In genomic region chr2:232875256-232876070, GRCh38 we compare ENCODE assay signal across 7 cellular contexts. TPM values are rescaled to one million over a fixed set of nuclear protein-coding genes. Genes with fewer than 3 reads are reported as not detected.
DNase-seq lines count a peak whose midpoint lies in the region; ATAC-seq and TF ChIP-seq lines count a peak whose summit lies in the region.

No MANE protein-coding gene starts in this region.

- no peaks in the 10 kb centered on the region for H3K79me2 ChIP-seq in SK-N-SH (ENCODE audit: insufficient read depth)

- ATAC-seq in left cardiac atrium (peak; percentile 16), HG03439 (IDR thresholded peaks at IDR 0.05; ENCODE audit: unreplicated experiment) (no peak), GM19324 (IDR thresholded peaks at IDR 0.05; ENCODE audit: low FRiP score, unreplicated experiment) (no peak)

- intact Hi-C loops in left cardiac atrium (cut with DNase I) = loop anchor here in 1 of 2 donors (10.0 kb wide), 1 partner anchor 179 kb away; no protein-coding TSS in a partner anchor

- CTCF ChIA-PET in SK-N-SH (lab: Yijun Ruan, JAX) = interaction anchor here (1.1 to 2.2 kb wide), 5 partner anchors 9 to 178 kb away, joined by 3 to 10 read pairs (median 6); no protein-coding TSS in a partner anchor

- TF ChIP-seq EP300 in SK-N-SH (IDR thresholded peaks at IDR 0.05; ENCODE audit: borderline replicate concordance in 1 of 2, low read depth in 1 of 2, low read length in 1 of 2) = no peak

- no peak overlapping the region for H3K9ac ChIP-seq in SK-N-SH

- H3K36me3 ChIP-seq in SK-N-SH (replicated peaks in 1 of 2; ENCODE audit: control insufficient read depth in 1 of 2, insufficient read depth in 2 of 2, low read length in 1 of 2) = no peaks in the 10 kb centered on the region

- no peaks in the 10 kb centered on the region for H3K27me3 ChIP-seq in SK-N-SH (ENCODE audit: insufficient read depth)

- peak; percentile 63 for DNase-seq in GM20000 (ENCODE audit: low spot score)
- peak; percentile 68 for DNase-seq in SK-N-SH
- DNase-seq in left cardiac atrium = no peak
- DNase-seq in retinal pigment epithelial cell (ENCODE audit: low read depth) = no peak
- DNase-seq in NOMO-1 (lab: John Stamatoyannopoulos, UW; ENCODE audit: unreplicated experiment in 2 of 2) = no peak

- no peaks in the 10 kb centered on the region for H3F3A ChIP-seq in SK-N-SH (replicated peaks; ENCODE audit: insufficient read depth)

- POLR2A ChIA-PET in SK-N-SH (lab: Yijun Ruan, JAX) = no interaction called here

- H2AFZ ChIP-seq in SK-N-SH (ENCODE audit: low read depth) = no peak overlapping the region

- peaks cover 0 to 10% of the 10 kb centered on the region in 2 experiments; a peak in 1 of 4 replicates for H3K4me1 ChIP-seq in SK-N-SH (ENCODE audit: control insufficient read depth in 1 of 2, insufficient read depth in 2 of 2, low read depth in 1 of 2, low read length in 1 of 2)

- no peaks in the 10 kb centered on the region for H3K9me2 ChIP-seq in SK-N-SH

- H3K27ac ChIP-seq in SK-N-SH (ENCODE audit: low read depth in 2 of 2, low read length in 1 of 2) = no peak overlapping the region

- no peaks in the 10 kb centered on the region for H3K9me3 ChIP-seq in SK-N-SH

- TF ChIP-seq CTCF in GM20000 (IDR thresholded peaks at IDR 0.05; ENCODE audit: extremely low read depth, missing control alignments) (no peak), SK-N-SH (IDR thresholded peaks at IDR 0.05) (peak; percentile 12; the same call in 1 of the 2 replicates), retinal pigment epithelial cell (conservative IDR thresholded peaks at IDR 0.05; ENCODE audit: low read depth, low read length) (peak; percentile 17)

- no peak overlapping the region for H3K4me2 ChIP-seq in SK-N-SH

- H3K4me3 ChIP-seq in SK-N-SH (ENCODE audit: low read depth in 2 of 2, low read length in 1 of 2) (peak overlapping the region in 1 of 2 experiments; percentile 48; a peak in 1 of 4 replicates), retinal pigment epithelial cell (ENCODE audit: low read length) (peak overlapping the region; percentile 38)

- WGBS in SK-N-SH (ENCODE audit: low lambda C conversion rate) = 77% methylated on average over 11 of the region's 30 CpGs

- no peaks in the 10 kb centered on the region for H4K20me1 ChIP-seq in SK-N-SH (ENCODE audit: insufficient read depth)

- peak; percentile 53 for TF ChIP-seq RAD21 in SK-N-SH (IDR thresholded peaks at IDR 0.05; ENCODE audit: low read length)

TF ChIP-seq in SK-N-SH, 30 proteins besides CTCF, POLR2A, EP300 and RAD21:
- no peak for TF ChIP-seq POLR2AphosphoS5 (IDR thresholded peaks at IDR 0.05; ENCODE audit: low read depth, low read length)
- TF ChIP-seq MEF2A (IDR thresholded peaks at IDR 0.05; ENCODE audit: borderline replicate concordance, low read depth) = no peak
- no peak for TF ChIP-seq EZH2phosphoT487 (IDR thresholded peaks at IDR 0.05; ENCODE audit: borderline replicate concordance, low read depth)
- no peak for TF ChIP-seq USF1 (IDR thresholded peaks at IDR 0.05; ENCODE audit: borderline replicate concordance, low read depth)
- TF ChIP-seq JUND (IDR thresholded peaks at IDR 0.05) = no peak
- TF ChIP-seq IRF3 (IDR thresholded peaks at IDR 0.05; ENCODE audit: low read depth, low read length) = no peak
- TF ChIP-seq ELF1 (IDR thresholded peaks at IDR 0.05) = no peak
- TF ChIP-seq FOXM1 (IDR thresholded peaks at IDR 0.05; ENCODE audit: low read depth) = no peak
- no peak for TF ChIP-seq FOSL2 (IDR thresholded peaks at IDR 0.05; ENCODE audit: borderline replicate concordance, low read depth)
- no peak for TF ChIP-seq NFIC (IDR thresholded peaks at IDR 0.05; ENCODE audit: borderline replicate concordance)
- TF ChIP-seq TCF12 (IDR thresholded peaks at IDR 0.05) = no peak
- no peak for TF ChIP-seq RFX5 (IDR thresholded peaks at IDR 0.05; ENCODE audit: low read length)
- no peak for TF ChIP-seq TEAD4 (IDR thresholded peaks at IDR 0.05; ENCODE audit: borderline replicate concordance, insufficient read depth)
- no peak for TF ChIP-seq RXRA (IDR thresholded peaks at IDR 0.05; ENCODE audit: borderline replicate concordance, low read depth)
- no peak for TF ChIP-seq SMC3 (IDR thresholded peaks at IDR 0.05; ENCODE audit: low read depth, low read length)
- TF ChIP-seq NRF1 (IDR thresholded peaks at IDR 0.05; ENCODE audit: low read depth, low read length) = no peak
- TF ChIP-seq ZBTB33 (IDR thresholded peaks at IDR 0.05; ENCODE audit: borderline replicate concordance, low read depth) = no peak
- no peak for TF ChIP-seq FOXJ3 (CRISPR knock-in tag; IDR thresholded peaks at IDR 0.05)
- no peak for TF ChIP-seq CHD2 (IDR thresholded peaks at IDR 0.05; ENCODE audit: low read length, partially characterized antibody)

RNA-seq across cellular contexts. Expression of gene SNORC, which starts 5.4 kb away (rescaled TPM):
- 1.2 and 1.3 TPM in 2 replicates for polyA plus RNA-seq in SK-N-SH (2012; rRNA removed)
- polyA plus RNA-seq in SK-N-SH (2012; cell fraction: cytosol; rRNA removed) = 0.51 and 0.81 TPM in 2 replicates
- polyA plus RNA-seq in SK-N-SH (2012; cell fraction: nucleus; rRNA removed) = 7.3 and 11.7 TPM in 2 replicates
- 1 to 10 TPM in 1 of 2 donors, under 1 TPM in 1; 0.77 to 1.2 TPM for total RNA-seq in left cardiac atrium

Comparison
In these comparisons a context has a peak if more than half of its experiments do, and no peak if none do; other contexts are left out.
1. DNase-seq: peak in GM20000 (single experiment) and SK-N-SH (single experiment); none in left cardiac atrium (single experiment), retinal pigment epithelial cell (single experiment) and NOMO-1 (0 of 2).
2. ATAC-seq: peak in left cardiac atrium (2 of 2); none in HG03439 (single experiment) and GM19324 (single experiment).